ENCODE assay signal across 9 cellular contexts in genomic region chr17:44222112-44222869, GRCh38. TPM values are rescaled to one million over a fixed set of nuclear protein-coding genes. Genes with fewer than 3 reads are reported as not detected.
DNase-seq lines count a peak whose midpoint lies in the region; ATAC-seq, FAIRE-seq and TF ChIP-seq lines count a peak whose summit lies in the region.
"Had no signal": no experiment of that assay in that cellular context is flagged by ENCODE, and none has a peak within 500 bp of the region (broad histone marks: within the 10 kb centered on the region; RNA-seq: fewer than 3 reads in every experiment).

No MANE protein-coding gene starts in this region.

- peaks cover 9% of the 10 kb centered on the region; the same call in 1 of the 2 replicates for H3K4me1 ChIP-seq in SJCRH30
- H3K4me1 ChIP-seq in GM12878 (ENCODE audit: control insufficient read depth, insufficient read depth, low read length), result peaks cover 4% of the 10 kb centered on the region; the same call in 1 of the 2 replicates
- H3K4me1 ChIP-seq in hepatocyte (ENCODE audit: insufficient read depth), result peaks cover 20% of the 10 kb centered on the region

- BruUV-seq in GM12878 (replicated peaks; lab: Mats Ljungman, UMichigan), result no TSS peak

- H3K4me3 ChIP-seq in SJCRH30 (peak overlapping the region; percentile 99), GM12878 (peak overlapping the region; percentile 98), hepatocyte (peak overlapping the region; percentile 79)

- RAD21 ChIA-PET in GM12878 (lab: Charles Lee; ENCODE audit: unreplicated experiment), result interaction anchor here (0.6 to 2.8 kb wide), 16 partner anchors 9 to 123 kb away, joined by 3 to 16 read pairs (median 4); partner anchors contain the start of genes GRN and TMUB2

- TF ChIP-seq RAD21 in GM12878 (IDR thresholded peaks at IDR 0.05; ENCODE audit: insufficient read depth, low read depth, low read length), result peak; percentile 16; the same call in 1 of the 2 replicates

- TF ChIP-seq POLR2A in GM12878 (IDR thresholded peaks at IDR 0.05; ENCODE audit: low read depth, low read length), result peak; percentile 50; the same call in 1 of the 2 replicates

- TF ChIP-seq CTCF in GM12878 (IDR thresholded peaks at IDR 0.05 in 2 of 3, conservative IDR thresholded peaks at IDR 0.05 in 1 of 3; ENCODE audit: control insufficient read depth in 2 of 3, extremely low read depth in 1 of 3, insufficient read depth in 1 of 3, low read depth in 3 of 3, low read length in 3 of 3) (peak in 2 of 3 experiments; percentile 13 to 19; a peak in 2 of 6 replicates), hepatocyte (IDR thresholded peaks at IDR 0.05; ENCODE audit: poor library complexity) (peak; percentile 18)

- peak; percentile 76 for DNase-seq in ELF-1 (ENCODE audit: low read depth, low spot score)
- peak; percentile 80 for DNase-seq in M059J (ENCODE audit: low read depth)
- peak; percentile 71 to 83 for DNase-seq in SJCRH30
- no peak for DNase-seq in GM12878 (ENCODE audit: low read depth, low spot score)
- DNase-seq in hepatocyte (ENCODE audit: low spot score), result peak; percentile 78
- DNase-seq in posterior cingulate gyrus, result peak; percentile 77 to 98 (median 88)

- SMC1A ChIA-PET in GM12878 (lab: Charles Lee; ENCODE audit: uncharacterized antibody, unreplicated experiment), result interaction anchor here (0.7 to 1.9 kb wide), 7 partner anchors 8 to 123 kb away, joined by 3 to 8 read pairs (median 4); partner anchors contain the start of gene GRN

- ATAC-seq in GM12878 (peak; percentile 6), GM18858 (IDR thresholded peaks at IDR 0.05; ENCODE audit: unreplicated experiment) (no peak), HG03159 (IDR thresholded peaks at IDR 0.05; ENCODE audit: unreplicated experiment) (no peak)

- no peaks in the 10 kb centered on the region for H4K20me1 ChIP-seq in GM12878 (ENCODE audit: control insufficient read depth, insufficient read depth)
- peaks cover 10% of the 10 kb centered on the region for H4K20me1 ChIP-seq in hepatocyte (ENCODE audit: insufficient read depth, poor library complexity, severe bottlenecking)

- H3K27me3 ChIP-seq in SJCRH30 (no peaks in the 10 kb centered on the region), GM12878 (replicated peaks in 1 of 2; ENCODE audit: control insufficient read depth in 2 of 2, insufficient read depth in 2 of 2, low read length in 1 of 2) (no peaks in the 10 kb centered on the region), hepatocyte (no peaks in the 10 kb centered on the region)

- H3K9me2 ChIP-seq in hepatocyte (replicated peaks; ENCODE audit: insufficient read depth), result no peaks in the 10 kb centered on the region

- CTCF ChIA-PET in GM12878 (lab: Yijun Ruan, JAX), result interaction anchor here (0.6 to 2.9 kb wide), 16 partner anchors 8 to 177 kb away, joined by 3 to 19 read pairs (median 5); partner anchors contain the start of genes GRN and TMUB2

- H3K27ac ChIP-seq in SJCRH30, result no peak overlapping the region
- peak overlapping the region; percentile 89 for H3K27ac ChIP-seq in GM12878 (ENCODE audit: control insufficient read depth, insufficient read depth)
- H3K27ac ChIP-seq in hepatocyte, result peak overlapping the region; percentile 100

- POLR2A ChIA-PET in GM12878 (lab: Charles Lee), result interaction anchor here (0.6 to 2.1 kb wide), 16 partner anchors 12 to 150 kb away, joined by 3 to 26 read pairs (median 5); partner anchors contain the start of genes GRN, SLC25A39 and TMUB2

- no peak for FAIRE-seq in GM12878 (lab: Jason Lieb, UNC)
- FAIRE-seq: colon had no signal

- no peak for TF ChIP-seq EP300 in GM12878 (IDR thresholded peaks at IDR 0.05; ENCODE audit: borderline replicate concordance in 1 of 2, control insufficient read depth in 1 of 2, low read depth in 2 of 2, low read length in 2 of 2)

- no peaks in the 10 kb centered on the region for H3K36me3 ChIP-seq in SJCRH30
- no peaks in the 10 kb centered on the region for H3K36me3 ChIP-seq in GM12878 (ENCODE audit: control insufficient read depth in 2 of 2, insufficient read depth in 2 of 2, low read length in 1 of 2)
- H3K36me3 ChIP-seq in hepatocyte (replicated peaks; ENCODE audit: insufficient read depth, low read depth), result no peaks in the 10 kb centered on the region

- 13% methylated on average over 30 of the region's 36 CpGs for WGBS in GM12878 (ENCODE audit: insufficient coverage, insufficient replicate concordance, low lambda C conversion rate, missing lambda C conversion rate)
- 3% methylated on average over 36 of the region's 36 CpGs for WGBS in hepatocyte (ENCODE audit: low lambda C conversion rate, missing lambda C conversion rate)

- H2AFZ ChIP-seq in GM12878 (ENCODE audit: control insufficient read depth, low read depth, low read length) (peak overlapping the region; percentile 72), hepatocyte (peak overlapping the region; percentile 58)

- peak overlapping the region; percentile 88 for H3K9ac ChIP-seq in GM12878 (ENCODE audit: control insufficient read depth, insufficient read depth, low read length)

- no peaks in the 10 kb centered on the region for H3K9me3 ChIP-seq in SJCRH30 (replicated peaks)
- H3K9me3 ChIP-seq in GM12878 (replicated peaks; ENCODE audit: control insufficient read depth, insufficient read depth, low read length), result no peaks in the 10 kb centered on the region
- H3K9me3 ChIP-seq in hepatocyte (ENCODE audit: low read depth), result no peaks in the 10 kb centered on the region

- intact Hi-C loops in GM12878 (cut with micrococcal nuclease; ENCODE audit: unreplicated experiment), result no loop called here
- intact Hi-C loops in posterior cingulate gyrus (cut with DNase I), result no loop called here

- peak overlapping the region; percentile 93 for H3K4me2 ChIP-seq in GM12878 (ENCODE audit: control insufficient read depth, insufficient read depth)
- H3K4me2 ChIP-seq in hepatocyte, result peak overlapping the region; percentile 97

- H3K79me2 ChIP-seq in GM12878 (ENCODE audit: control insufficient read depth, insufficient read depth, low read length), result peaks cover 45% of the 10 kb centered on the region
- H3K79me2 ChIP-seq in hepatocyte, result peaks cover 31% of the 10 kb centered on the region

- in situ Hi-C loops in GM12878 (cut with MboI), result loop anchor here (25.0 kb wide), 1 partner anchor 290 kb away; the partner anchor contains the start of gene GPATCH8

RNA-seq across cellular contexts. Expression of gene UBTF, which starts 2.8 kb away (rescaled TPM):
- 37.8 and 57.5 TPM in 2 replicates for total RNA-seq in M059J (2014; rRNA removed; shearing (Covaris generic))
- 76.6 and 78.9 TPM in 2 replicates for total RNA-seq in SJCRH30 (2014; rRNA removed; shearing (Covaris generic))
- total RNA-seq in GM12878 (2013; cell fraction: nucleolus; rRNA removed), result 81.2 and 86.5 TPM in 2 replicates
- total RNA-seq in GM12878 (2014; rRNA removed), result 91.9 and 92.2 TPM in 2 replicates
- 71.8 and 80.6 TPM in 2 replicates for total RNA-seq in GM12878 (2014; rRNA removed; fragmentation: Illumina TruSeq; extraction: Trizol)
- 118 and 124 TPM in 2 replicates for total RNA-seq in GM12878 (2021)
- 26.0 TPM for polyA plus RNA-seq in GM12878 (2011; ENCODE audit: low read depth)
- 28.5 and 32.9 TPM in 2 replicates for polyA plus RNA-seq in GM12878 (2011; rRNA removed)
- polyA plus RNA-seq in GM12878 (2011; cell fraction: cytosol; rRNA removed), result 26.6 and 28.2 TPM in 2 replicates
- polyA plus RNA-seq in GM12878 (2011; cell fraction: nucleus; rRNA removed), result 60.3 and 110 TPM in 2 replicates
- polyA plus RNA-seq in GM12878 (2012), result 43.0 and 54.3 TPM in 2 replicates
- 78.4 and 110 TPM in 2 replicates for polyA plus RNA-seq in GM12878 (2014; fragmentation: Illumina TruSeq; extraction: Trizol)
- 1 to 10 TPM; 2.2 to 4.3 TPM for polyA plus RNA-seq in GM12878 (2014; fragmentation: Nextera tagmentation; extraction: Ambion mirVana)
- 79.5 and 89.3 TPM in 2 replicates for polyA plus RNA-seq in GM12878 (2014; rRNA removed)
- 10 to 100 TPM; 77.0 to 79.8 TPM for polyA plus RNA-seq in GM12878 (2016; fragmentation: Nextera tagmentation; extraction: Ambion mirVana)
- polyA minus RNA-seq in GM12878 (2011; rRNA and poly(A)+ RNA removed), result 22.5 and 30.8 TPM in 2 replicates
- 12.6 and 18.1 TPM in 2 replicates for polyA minus RNA-seq in GM12878 (2011; cell fraction: cytosol; rRNA and poly(A)+ RNA removed)
- 29.5 and 60.7 TPM in 2 replicates for polyA minus RNA-seq in GM12878 (2011; cell fraction: nucleus; rRNA and poly(A)+ RNA removed)
- total RNA-seq in hepatocyte, result 35.0 and 38.9 TPM in 2 replicates
- polyA plus RNA-seq in hepatocyte, result 37.2 and 41.1 TPM in 2 replicates

RNA-seq across cellular contexts. Expression of gene ATXN7L3, which starts 22.6 kb away (rescaled TPM):
- total RNA-seq in M059J (2014; rRNA removed; shearing (Covaris generic)), result 21.3 and 32.7 TPM in 2 replicates
- total RNA-seq in SJCRH30 (2014; rRNA removed; shearing (Covaris generic)), result 59.7 and 62.4 TPM in 2 replicates
- total RNA-seq in GM12878 (2013; cell fraction: nucleolus; rRNA removed), result 40.9 and 44.3 TPM in 2 replicates
- total RNA-seq in GM12878 (2014; rRNA removed) (35.4 and 41.2 TPM in 2 replicates), GM12878 (2014; rRNA removed; fragmentation: Illumina TruSeq; extraction: Trizol) (26.8 and 27.6 TPM in 2 replicates), GM12878 (2021) (75.5 and 78.7 TPM in 2 replicates), hepatocyte (64.0 and 64.3 TPM in 2 replicates)
- polyA plus RNA-seq in GM12878 (2011; ENCODE audit: low read depth), result 13.0 TPM
- polyA plus RNA-seq in GM12878 (2011; rRNA removed) (36.1 and 41.3 TPM in 2 replicates), GM12878 (2014; fragmentation: Illumina TruSeq; extraction: Trizol) (27.7 and 37.9 TPM in 2 replicates), GM12878 (2014; fragmentation: Nextera tagmentation; extraction: Ambion mirVana) (1 to 10 TPM in 1 of 2 experiments, under 1 TPM in 1; 0.71 to 2.3 TPM), GM12878 (2014; rRNA removed) (44.8 and 48.6 TPM in 2 replicates), GM12878 (2016; fragmentation: Nextera tagmentation; extraction: Ambion mirVana) (1 to 10 TPM; 6.8 to 8.8 TPM), hepatocyte (28.7 and 29.2 TPM in 2 replicates)
- polyA plus RNA-seq in GM12878 (2011; cell fraction: cytosol; rRNA removed), result 42.6 TPM in 2 replicates
- 96.8 and 107 TPM in 2 replicates for polyA plus RNA-seq in GM12878 (2011; cell fraction: nucleus; rRNA removed)
- polyA plus RNA-seq in GM12878 (2012), result 24.0 and 30.1 TPM in 2 replicates
- 39.7 and 45.8 TPM in 2 replicates for polyA minus RNA-seq in GM12878 (2011; rRNA and poly(A)+ RNA removed)
- polyA minus RNA-seq in GM12878 (2011; cell fraction: cytosol; rRNA and poly(A)+ RNA removed), result 11.5 and 13.8 TPM in 2 replicates
- 30.8 and 60.6 TPM in 2 replicates for polyA minus RNA-seq in GM12878 (2011; cell fraction: nucleus; rRNA and poly(A)+ RNA removed)

RNA-seq across cellular contexts. Expression of gene TMUB2, which starts 35.5 kb away (rescaled TPM):
- 36.8 and 37.6 TPM in 2 replicates for total RNA-seq in M059J (2014; rRNA removed; shearing (Covaris generic))
- 27.8 and 29.6 TPM in 2 replicates for total RNA-seq in SJCRH30 (2014; rRNA removed; shearing (Covaris generic))
- 24.8 and 26.0 TPM in 2 replicates for total RNA-seq in GM12878 (2013; cell fraction: nucleolus; rRNA removed)
- 23.8 and 24.0 TPM in 2 replicates for total RNA-seq in GM12878 (2014; rRNA removed)
- total RNA-seq in GM12878 (2014; rRNA removed; fragmentation: Illumina TruSeq; extraction: Trizol), result 10.3 and 10.6 TPM in 2 replicates
- 18.5 and 20.1 TPM in 2 replicates for total RNA-seq in GM12878 (2021)
- 16.3 TPM for polyA plus RNA-seq in GM12878 (2011; ENCODE audit: low read depth)
- polyA plus RNA-seq in GM12878 (2011; rRNA removed), result 16.1 and 20.8 TPM in 2 replicates
- polyA plus RNA-seq in GM12878 (2011; cell fraction: cytosol; rRNA removed), result 28.3 and 36.9 TPM in 2 replicates
- polyA plus RNA-seq in GM12878 (2011; cell fraction: nucleus; rRNA removed), result 147 and 181 TPM in 2 replicates
- 23.6 and 29.4 TPM in 2 replicates for polyA plus RNA-seq in GM12878 (2012)
- polyA plus RNA-seq in GM12878 (2014; fragmentation: Illumina TruSeq; extraction: Trizol), result 10.0 and 19.2 TPM in 2 replicates
- polyA plus RNA-seq in GM12878 (2014; fragmentation: Nextera tagmentation; extraction: Ambion mirVana), result 1 to 10 TPM; 4.3 to 5.9 TPM
- 29.6 and 34.0 TPM in 2 replicates for polyA plus RNA-seq in GM12878 (2014; rRNA removed)
- polyA plus RNA-seq in GM12878 (2016; fragmentation: Nextera tagmentation; extraction: Ambion mirVana), result 10 to 100 TPM; 21.0 to 21.3 TPM
- 10.5 and 15.0 TPM in 2 replicates for polyA minus RNA-seq in GM12878 (2011; rRNA and poly(A)+ RNA removed)
- polyA minus RNA-seq in GM12878 (2011; cell fraction: cytosol; rRNA and poly(A)+ RNA removed), result 5.1 and 6.2 TPM in 2 replicates
- 12.0 and 17.9 TPM in 2 replicates for polyA minus RNA-seq in GM12878 (2011; cell fraction: nucleus; rRNA and poly(A)+ RNA removed)
- total RNA-seq in hepatocyte, result 27.7 and 31.3 TPM in 2 replicates
- 46.8 and 54.6 TPM in 2 replicates for polyA plus RNA-seq in hepatocyte

RNA-seq across cellular contexts. Expression of gene SLC4A1, which starts 45.6 kb away (rescaled TPM):
- not detected in 2 replicates for total RNA-seq in M059J (2014; rRNA removed; shearing (Covaris generic))
- 0.04 TPM in 1 of 2 replicates, not detected in the other for total RNA-seq in SJCRH30 (2014; rRNA removed; shearing (Covaris generic))
- not detected in 2 replicates for total RNA-seq in GM12878 (2013; cell fraction: nucleolus; rRNA removed)
- total RNA-seq in GM12878 (2014; rRNA removed) (not detected in 2 replicates), GM12878 (2014; rRNA removed; fragmentation: Illumina TruSeq; extraction: Trizol) (not detected in 2 replicates), GM12878 (2021) (not detected in 2 replicates), hepatocyte (not detected in 2 replicates)
- not detected for polyA plus RNA-seq in GM12878 (2011; ENCODE audit: low read depth)
- polyA plus RNA-seq in GM12878 (2011; rRNA removed) (not detected in 2 replicates), GM12878 (2014; fragmentation: Illumina TruSeq; extraction: Trizol) (not detected in 2 replicates), GM12878 (2014; fragmentation: Nextera tagmentation; extraction: Ambion mirVana) (not detected), GM12878 (2014; rRNA removed) (0.03 and 0.04 TPM in 2 replicates), GM12878 (2016; fragmentation: Nextera tagmentation; extraction: Ambion mirVana) (not detected), hepatocyte (not detected in 2 replicates)
- polyA plus RNA-seq in GM12878 (2011; cell fraction: cytosol; rRNA removed), result not detected in 2 replicates
- not detected in 2 replicates for polyA plus RNA-seq in GM12878 (2011; cell fraction: nucleus; rRNA removed)
- polyA plus RNA-seq in GM12878 (2012), result 0.03 TPM in 1 of 2 replicates, not detected in the other
- polyA minus RNA-seq in GM12878 (2011; rRNA and poly(A)+ RNA removed), result not detected in 2 replicates
- not detected in 2 replicates for polyA minus RNA-seq in GM12878 (2011; cell fraction: cytosol; rRNA and poly(A)+ RNA removed)
- not detected in 2 replicates for polyA minus RNA-seq in GM12878 (2011; cell fraction: nucleus; rRNA and poly(A)+ RNA removed)

RNA-seq across cellular contexts. Expression of gene ASB16, which starts 51.8 kb away (rescaled TPM):
- not detected in 2 replicates for total RNA-seq in M059J (2014; rRNA removed; shearing (Covaris generic))
- not detected in 2 replicates for total RNA-seq in SJCRH30 (2014; rRNA removed; shearing (Covaris generic))
- total RNA-seq in GM12878 (2013; cell fraction: nucleolus; rRNA removed), result not detected in 2 replicates
- total RNA-seq in GM12878 (2014; rRNA removed) (not detected in 2 replicates), GM12878 (2014; rRNA removed; fragmentation: Illumina TruSeq; extraction: Trizol) (not detected in 2 replicates), GM12878 (2021) (0.19 and 0.23 TPM in 2 replicates), hepatocyte (0.23 TPM in 1 of 2 replicates, not detected in the other)
- polyA plus RNA-seq in GM12878 (2011; ENCODE audit: low read depth), result 0.56 TPM
- polyA plus RNA-seq in GM12878 (2011; rRNA removed) (not detected in 2 replicates), GM12878 (2014; fragmentation: Illumina TruSeq; extraction: Trizol) (not detected in 2 replicates), GM12878 (2014; fragmentation: Nextera tagmentation; extraction: Ambion mirVana) (under 1 TPM in 1 of 2 experiments, not detected in 1; 0.07 TPM), GM12878 (2014; rRNA removed) (0.11 and 1.1 TPM in 2 replicates), GM12878 (2016; fragmentation: Nextera tagmentation; extraction: Ambion mirVana) (under 1 TPM; 0.44 to 0.56 TPM), hepatocyte (0.71 and 2.0 TPM in 2 replicates)
- 0.06 TPM in 1 of 2 replicates, not detected in the other for polyA plus RNA-seq in GM12878 (2011; cell fraction: cytosol; rRNA removed)
- 0.25 and 0.41 TPM in 2 replicates for polyA plus RNA-seq in GM12878 (2011; cell fraction: nucleus; rRNA removed)
- 0.90 and 1.5 TPM in 2 replicates for polyA plus RNA-seq in GM12878 (2012)
- not detected in 2 replicates for polyA minus RNA-seq in GM12878 (2011; rRNA and poly(A)+ RNA removed)
- polyA minus RNA-seq in GM12878 (2011; cell fraction: cytosol; rRNA and poly(A)+ RNA removed), result not detected in 2 replicates
- polyA minus RNA-seq in GM12878 (2011; cell fraction: nucleus; rRNA and poly(A)+ RNA removed), result 0.29 TPM in 1 of 2 replicates, not detected in the other
